1 cellular context compared by ENCODE assay signal in the genomic region with DNA sequence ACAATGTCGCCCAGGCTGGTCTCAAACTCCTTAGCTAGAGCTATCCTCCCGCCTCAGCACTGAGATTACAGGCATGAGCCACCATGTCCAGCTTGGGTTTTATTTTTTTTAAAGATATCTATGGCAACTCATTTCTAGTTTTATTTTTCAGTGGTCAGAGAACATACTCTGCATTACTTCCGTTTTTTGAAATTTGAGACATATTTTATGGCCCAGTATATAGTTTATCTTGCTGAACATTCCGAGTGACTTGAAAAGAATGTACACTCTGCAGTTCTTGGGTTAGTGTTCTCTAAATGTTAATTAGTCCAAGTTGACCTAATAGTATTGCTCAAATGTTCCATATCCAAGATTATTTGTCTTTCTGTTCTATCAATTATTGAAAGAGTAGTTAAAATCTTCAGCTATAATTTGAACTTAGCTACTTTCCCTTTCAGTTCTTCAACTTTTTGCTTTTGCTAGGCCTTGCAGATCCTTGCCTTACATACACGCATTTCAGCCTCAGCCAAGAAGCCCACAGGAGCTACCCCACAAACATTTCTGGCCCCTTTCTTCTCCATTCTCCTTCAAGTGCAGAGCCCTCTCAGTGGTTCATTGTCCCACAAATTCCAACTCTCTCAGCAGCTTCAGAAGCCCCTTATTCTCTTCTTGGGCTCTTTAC.
TF ChIP-seq lines count a peak whose summit lies in the region.

No MANE protein-coding gene starts in this region.

TF ChIP-seq in GM12878, 131 proteins besides CTCF, POLR2A, EP300 and RAD21 (continued from another document):
- TF ChIP-seq, protein P1, sequence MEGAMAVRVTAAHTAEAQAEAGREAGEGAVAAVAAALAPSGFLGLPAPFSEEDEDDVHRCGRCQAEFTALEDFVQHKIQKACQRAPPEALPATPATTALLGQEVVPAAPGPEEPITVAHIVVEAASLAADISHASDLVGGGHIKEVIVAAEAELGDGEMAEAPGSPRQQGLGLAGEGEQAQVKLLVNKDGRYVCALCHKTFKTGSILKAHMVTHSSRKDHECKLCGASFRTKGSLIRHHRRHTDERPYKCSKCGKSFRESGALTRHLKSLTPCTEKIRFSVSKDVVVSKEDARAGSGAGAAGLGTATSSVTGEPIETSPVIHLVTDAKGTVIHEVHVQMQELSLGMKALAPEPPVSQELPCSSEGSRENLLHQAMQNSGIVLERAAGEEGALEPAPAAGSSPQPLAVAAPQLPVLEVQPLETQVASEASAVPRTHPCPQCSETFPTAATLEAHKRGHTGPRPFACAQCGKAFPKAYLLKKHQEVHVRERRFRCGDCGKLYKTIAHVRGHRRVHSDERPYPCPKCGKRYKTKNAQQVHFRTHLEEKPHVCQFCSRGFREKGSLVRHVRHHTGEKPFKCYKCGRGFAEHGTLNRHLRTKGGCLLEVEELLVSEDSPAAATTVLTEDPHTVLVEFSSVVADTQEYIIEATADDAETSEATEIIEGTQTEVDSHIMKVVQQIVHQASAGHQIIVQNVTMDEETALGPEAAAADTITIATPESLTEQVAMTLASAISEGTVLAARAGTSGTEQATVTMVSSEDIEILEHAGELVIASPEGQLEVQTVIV (IDR thresholded peaks at IDR 0.05; ENCODE audit: borderline replicate concordance, partially characterized antibody) = no peak
- no peak for TF ChIP-seq POLR2AphosphoS2 (IDR thresholded peaks at IDR 0.05; ENCODE audit: low read depth, low read length)
- TF ChIP-seq, protein P2, sequence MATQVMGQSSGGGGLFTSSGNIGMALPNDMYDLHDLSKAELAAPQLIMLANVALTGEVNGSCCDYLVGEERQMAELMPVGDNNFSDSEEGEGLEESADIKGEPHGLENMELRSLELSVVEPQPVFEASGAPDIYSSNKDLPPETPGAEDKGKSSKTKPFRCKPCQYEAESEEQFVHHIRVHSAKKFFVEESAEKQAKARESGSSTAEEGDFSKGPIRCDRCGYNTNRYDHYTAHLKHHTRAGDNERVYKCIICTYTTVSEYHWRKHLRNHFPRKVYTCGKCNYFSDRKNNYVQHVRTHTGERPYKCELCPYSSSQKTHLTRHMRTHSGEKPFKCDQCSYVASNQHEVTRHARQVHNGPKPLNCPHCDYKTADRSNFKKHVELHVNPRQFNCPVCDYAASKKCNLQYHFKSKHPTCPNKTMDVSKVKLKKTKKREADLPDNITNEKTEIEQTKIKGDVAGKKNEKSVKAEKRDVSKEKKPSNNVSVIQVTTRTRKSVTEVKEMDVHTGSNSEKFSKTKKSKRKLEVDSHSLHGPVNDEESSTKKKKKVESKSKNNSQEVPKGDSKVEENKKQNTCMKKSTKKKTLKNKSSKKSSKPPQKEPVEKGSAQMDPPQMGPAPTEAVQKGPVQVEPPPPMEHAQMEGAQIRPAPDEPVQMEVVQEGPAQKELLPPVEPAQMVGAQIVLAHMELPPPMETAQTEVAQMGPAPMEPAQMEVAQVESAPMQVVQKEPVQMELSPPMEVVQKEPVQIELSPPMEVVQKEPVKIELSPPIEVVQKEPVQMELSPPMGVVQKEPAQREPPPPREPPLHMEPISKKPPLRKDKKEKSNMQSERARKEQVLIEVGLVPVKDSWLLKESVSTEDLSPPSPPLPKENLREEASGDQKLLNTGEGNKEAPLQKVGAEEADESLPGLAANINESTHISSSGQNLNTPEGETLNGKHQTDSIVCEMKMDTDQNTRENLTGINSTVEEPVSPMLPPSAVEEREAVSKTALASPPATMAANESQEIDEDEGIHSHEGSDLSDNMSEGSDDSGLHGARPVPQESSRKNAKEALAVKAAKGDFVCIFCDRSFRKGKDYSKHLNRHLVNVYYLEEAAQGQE (IDR thresholded peaks at IDR 0.05; ENCODE audit: low read depth, low read length) = no peak
- no peak for TF ChIP-seq FOS (IDR thresholded peaks at IDR 0.05; ENCODE audit: borderline replicate concordance, extremely low read depth, insufficient read length)
